Comparison of ENCODE assay signal across 16 cellular contexts in the genomic region with DNA sequence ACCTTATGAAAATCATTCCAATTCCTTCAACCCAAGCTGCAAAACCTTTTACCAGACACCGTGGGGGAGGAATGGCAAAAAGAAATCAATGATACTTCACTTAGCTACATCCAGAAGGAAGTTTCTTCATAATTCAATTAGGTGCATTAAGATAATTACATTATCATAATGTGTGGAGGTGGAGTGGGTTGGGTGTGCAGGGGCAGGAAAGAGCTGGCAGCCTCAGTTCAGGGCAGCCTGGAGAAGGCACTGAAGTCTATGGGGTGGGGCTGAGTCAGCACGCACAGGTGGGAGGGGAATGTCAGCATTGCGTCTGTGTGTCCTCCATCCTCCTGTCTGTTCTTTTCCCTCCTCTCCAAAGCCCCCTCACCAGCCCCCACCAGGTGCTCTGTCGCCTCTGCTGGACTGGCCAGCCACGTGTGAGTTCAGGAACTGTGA.
DNase-seq lines count a peak whose midpoint lies in the region; TF ChIP-seq lines count a peak whose summit lies in the region.
"Had no signal": no experiment of that assay in that cellular context is flagged by ENCODE, and none has a peak within 500 bp of the region (broad histone marks: within the 10 kb centered on the region; RNA-seq: fewer than 3 reads in every experiment).

No MANE protein-coding gene starts in this region.

- no peaks in the 10 kb centered on the region for H3K9me3 ChIP-seq in endodermal cell (ENCODE audit: control insufficient read depth, low read length)

- H3K4me3 Mint-ChIP-seq in neural crest cell (no peak overlapping the region), endodermal cell (no peak overlapping the region)
- H3K4me3 Mint-ChIP-seq: CD4-positive, alpha-beta T cell; IgD-negative memory B cell had no signal

- H3K4me1 ChIP-seq in endodermal cell (ENCODE audit: control insufficient read depth, insufficient read depth, low read length), result no peaks in the 10 kb centered on the region

- H3K9ac ChIP-seq in endodermal cell (ENCODE audit: extremely low read depth, low read length, poor library complexity, severe bottlenecking), result no peak overlapping the region
- H3K9ac ChIP-seq: GM23248 had no signal

- H3K9me3 Mint-ChIP-seq in neural crest cell (no peaks in the 10 kb centered on the region), endodermal cell (no peaks in the 10 kb centered on the region)

- H3K27ac ChIP-seq in endodermal cell (ENCODE audit: low read depth, low read length), result no peak overlapping the region
- H3K27ac ChIP-seq: 22Rv1, GM23248 had no signal

- H3K36me3 ChIP-seq in endodermal cell (ENCODE audit: control insufficient read depth, insufficient read depth, low read length), result no peaks in the 10 kb centered on the region

- DNase-seq in DMS 273 (lab: John Stamatoyannopoulos, UW; ENCODE audit: unreplicated experiment), result peak; percentile 34
- no peak for DNase-seq in DMS 273 treated with DMSO at 0.1 percent for 48 hours (lab: John Stamatoyannopoulos, UW)
- peak; percentile 84 for DNase-seq in DMS79 (lab: John Stamatoyannopoulos, UW)
- peak; percentile 54 for DNase-seq in SK-N-DZ (ENCODE audit: low spot score)
- no peak for DNase-seq in neural crest cell (ENCODE audit: low read depth, low spot score)
- DNase-seq in endodermal cell, result no peak
- DNase-seq in activated gamma-delta T cell treated with Interleukin-2 at 50 U/mL for 16 hours, result no peak
- no peak for DNase-seq in GM20000 (ENCODE audit: low spot score)
- DNase-seq: AML-193; C1 segment of cervical spinal cord; Calu3; CD4-positive, alpha-beta T cell; H7 had no signal

- H3K36me3 Mint-ChIP-seq in neural crest cell (ENCODE audit: low read depth) (no peaks in the 10 kb centered on the region), endodermal cell (ENCODE audit: low read depth) (no peaks in the 10 kb centered on the region)

- no peak overlapping the region for H3K4me3 ChIP-seq in endodermal cell (ENCODE audit: low read length)
- H3K4me3 ChIP-seq: GM23248 had no signal

- no peak for TF ChIP-seq CTCF in neural crest cell (conservative IDR thresholded peaks at IDR 0.05)
- TF ChIP-seq CTCF in endodermal cell (conservative IDR thresholded peaks at IDR 0.05), result no peak
- TF ChIP-seq CTCF in GM20000 (IDR thresholded peaks at IDR 0.05; ENCODE audit: extremely low read depth, missing control alignments), result no peak

- H3K4me1 Mint-ChIP-seq in neural crest cell (peaks cover 4% of the 10 kb centered on the region), endodermal cell (no peaks in the 10 kb centered on the region)
- H3K4me1 Mint-ChIP-seq: IgD-negative memory B cell had no signal

- peak overlapping the region; percentile 78 for H3K27ac Mint-ChIP-seq in neural crest cell (ENCODE audit: unreplicated experiment)
- no peak overlapping the region for H3K27ac Mint-ChIP-seq in endodermal cell
- H3K27ac Mint-ChIP-seq: CD4-positive, alpha-beta T cell had no signal

- no peaks in the 10 kb centered on the region for H3K27me3 ChIP-seq in endodermal cell (ENCODE audit: control insufficient read depth, insufficient read depth, low read length, poor library complexity, severe bottlenecking)

- 79% methylated on average over 5 of the region's 5 CpGs; no CpG with 5 or more reads in 1 of the 2 experiments for WGBS in endodermal cell (ENCODE audit: insufficient coverage in 1 of 2, insufficient read length in 1 of 2), 2 experiments

- H3K27me3 Mint-ChIP-seq in neural crest cell (ENCODE audit: low read depth) (no peaks in the 10 kb centered on the region), endodermal cell (ENCODE audit: insufficient read depth) (no peaks in the 10 kb centered on the region)
- H3K27me3 Mint-ChIP-seq: CD4-positive, alpha-beta T cell; IgD-negative memory B cell had no signal

Comparison
In these comparisons a context has a peak if more than half of its experiments do, and no peak if none do; other contexts are left out.
1. DNase-seq: peak in DMS 273 (single experiment), DMS79 (single experiment) and SK-N-DZ (single experiment); none in DMS 273 treated with DMSO at 0.1 percent for 48 hours (single experiment), neural crest cell (single experiment), endodermal cell (single experiment), activated gamma-delta T cell treated with Interleukin-2 at 50 U/mL for 16 hours (single experiment) and GM20000 (single experiment).